In the genomic region with DNA sequence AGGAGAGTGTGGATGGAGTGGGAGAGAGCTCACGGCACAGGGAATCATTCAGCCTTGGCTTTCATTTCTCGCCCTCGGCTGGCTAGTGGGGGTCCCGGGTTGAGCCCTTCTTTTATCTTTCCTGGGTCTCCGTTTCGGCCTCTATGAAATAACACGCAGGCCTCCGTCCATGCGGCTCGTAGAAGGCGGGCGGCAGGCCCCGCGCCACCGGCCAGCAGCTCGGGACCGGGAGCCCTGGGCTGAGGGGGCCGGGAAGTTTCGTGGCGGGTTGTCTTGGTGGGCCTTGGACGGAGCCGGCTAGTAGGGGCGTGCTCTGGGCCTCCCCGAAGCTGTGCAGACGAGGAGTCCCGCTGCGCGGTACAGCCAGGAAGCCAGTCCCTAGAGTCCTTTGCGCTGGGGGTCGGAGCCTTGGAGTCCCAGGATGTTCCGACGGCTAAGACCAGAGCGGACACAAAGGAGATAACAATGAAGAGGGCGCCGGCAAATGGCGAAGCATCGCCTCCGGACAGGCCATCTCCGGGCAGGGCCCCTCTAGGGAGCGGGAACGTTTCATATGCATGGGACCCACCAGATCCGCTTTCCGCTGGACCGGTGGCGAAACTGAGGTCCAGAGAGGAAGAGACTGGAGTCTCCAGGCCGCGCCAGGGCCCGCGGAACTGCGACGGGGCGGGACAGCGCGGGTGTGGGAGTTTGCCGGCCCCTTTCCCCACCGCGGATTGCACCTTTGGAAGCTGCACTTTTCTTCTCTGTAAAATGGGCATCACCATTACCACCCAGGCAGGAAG, we compare ENCODE assay signal across 8 cellular contexts. TPM values are rescaled to one million over a fixed set of nuclear protein-coding genes. Genes with fewer than 3 reads are reported as not detected.
DNase-seq lines count a peak whose midpoint lies in the region; ATAC-seq, FAIRE-seq and TF ChIP-seq lines count a peak whose summit lies in the region.

No MANE protein-coding gene starts in this region.

- H3K4me3 ChIP-seq in K562 (no peak overlapping the region), mesendoderm (ENCODE audit: low read length) (no peak overlapping the region), vagina (peak overlapping the region; percentile 38 to 46)

- POLR2A ChIA-PET in K562 (lab: Yijun Ruan, JAX), result no interaction called here

- H2BK15ac ChIP-seq in mesendoderm (replicated peaks; ENCODE audit: low read depth), result no peak overlapping the region

- H3K18ac ChIP-seq in mesendoderm (ENCODE audit: low read length), result no peak overlapping the region

- no peaks in the 10 kb centered on the region; the same call in 1 of the 2 replicates for H4K20me1 ChIP-seq in K562 (replicated peaks; ENCODE audit: control insufficient read depth, insufficient read depth, low read length)

- H3K56ac ChIP-seq in mesendoderm (ENCODE audit: low read length), result no peak overlapping the region

- no peak overlapping the region for H3K4ac ChIP-seq in mesendoderm (ENCODE audit: low read depth, low read length)

- no peak overlapping the region for H2BK5ac ChIP-seq in mesendoderm (ENCODE audit: low read length)

- no peaks in the 10 kb centered on the region for H3K79me2 ChIP-seq in K562 (ENCODE audit: control insufficient read depth, insufficient read depth, low read length)
- H3K79me2 ChIP-seq in mesendoderm (ENCODE audit: control insufficient read depth, insufficient read depth, low read length), result no peaks in the 10 kb centered on the region

- H3K27ac ChIP-seq in K562 (ENCODE audit: extremely low read depth, low read depth, low read length) (no peak overlapping the region), mesendoderm (ENCODE audit: low read depth, low read length) (no peak overlapping the region), vagina (no peak overlapping the region)

- H3K9me3 ChIP-seq in K562 (replicated peaks; ENCODE audit: control insufficient read depth, insufficient read depth, low read depth, low read length) (no peaks in the 10 kb centered on the region), vagina (no peaks in the 10 kb centered on the region)

- H2AK5ac ChIP-seq in mesendoderm (ENCODE audit: low read length), result no peak overlapping the region

- H2BK120ac ChIP-seq in mesendoderm (ENCODE audit: low read depth, low read length), result no peak overlapping the region

- no peak for FAIRE-seq in K562 (lab: Jason Lieb, UNC)

- no peak overlapping the region for H4K5ac ChIP-seq in mesendoderm (ENCODE audit: low read length)

- no TSS peak for BruUV-seq in K562 (replicated peaks; lab: Mats Ljungman, UMichigan)

- ATAC-seq in K562 (no peak), GM21528 (IDR thresholded peaks at IDR 0.05; ENCODE audit: low FRiP score, unreplicated experiment) (no peak)

- no peak for TF ChIP-seq POLR2A in K562 (conservative IDR thresholded peaks at IDR 0.05)
- TF ChIP-seq POLR2A in vagina (IDR thresholded peaks at IDR 0.05), result no peak

- no peak for TF ChIP-seq EP300 in K562 (IDR thresholded peaks at IDR 0.05; ENCODE audit: low read length)

- DNase-seq in stimulated activated CD4-positive, alpha-beta T cell treated with anti-CD3 and anti-CD28 coated beads, Interleukin-15, amount 100 ng/mL, for 24 hours, result peak; percentile 21
- DNase-seq in stimulated activated CD4-positive, alpha-beta T cell treated with anti-CD3 and anti-CD28 coated beads, Interleukin-4, amount 100 ng/mL, for 24 hours, result no peak
- no peak for DNase-seq in K562 (ENCODE audit: extremely low read depth in 1 of 4, low spot score in 3 of 4)
- peak; percentile 60 for DNase-seq in mesendoderm
- DNase-seq in vagina (ENCODE audit: extremely low spot score in 2 of 2), result no peak
- DNase-seq in NCI-H510A treated with DMSO at 0.1 percent for 48 hours (lab: John Stamatoyannopoulos, UW), result no peak
- DNase-seq in posterior cingulate gyrus, result no peak

- no peak overlapping the region for H2AFZ ChIP-seq in K562 (ENCODE audit: low read depth, low read length)

- H3K23ac ChIP-seq in mesendoderm (ENCODE audit: low read length), result no peak overlapping the region

- H3K9ac ChIP-seq in K562 (ENCODE audit: insufficient read depth in 1 of 2, low read depth in 2 of 2, low read length in 2 of 2) (peak overlapping the region in 1 of 2 experiments; percentile 57; a peak in 2 of 4 replicates), mesendoderm (ENCODE audit: low read length) (peak overlapping the region; percentile 20)

- H3K4me1 ChIP-seq in K562 (replicated peaks in 1 of 2; ENCODE audit: control insufficient read depth in 2 of 2, insufficient read depth in 2 of 2, low read length in 2 of 2) (peaks cover 6 to 41% of the 10 kb centered on the region in 2 experiments), mesendoderm (ENCODE audit: control insufficient read depth, low read depth, low read length) (peaks cover 4% of the 10 kb centered on the region), vagina (peaks cover 51% of the 10 kb centered on the region)

- H3K9me1 ChIP-seq in K562 (ENCODE audit: control insufficient read depth, insufficient read depth, low read length), result no peaks in the 10 kb centered on the region

- TF ChIP-seq CTCF in K562 (IDR thresholded peaks at IDR 0.05 in 2 of 3, conservative IDR thresholded peaks at IDR 0.05 in 1 of 3; ENCODE audit: insufficient read depth in 2 of 3, low read depth in 1 of 3, low read length in 3 of 3), result no peak
- TF ChIP-seq CTCF in vagina (IDR thresholded peaks at IDR 0.05), result no peak

- in situ Hi-C loops in K562 (cut with MboI), result loop anchor here (5.0 to 10.0 kb wide), 2 partner anchors 378 to 901 kb away; no protein-coding TSS in a partner anchor

- no peaks in the 10 kb centered on the region for H3K79me1 ChIP-seq in mesendoderm (ENCODE audit: low read length)

- no peak overlapping the region for H4K8ac ChIP-seq in mesendoderm (ENCODE audit: low read depth, low read length)

- peaks cover 2 to 29% of the 10 kb centered on the region in 2 experiments; a peak in 4 of 5 replicates for H3K27me3 ChIP-seq in K562 (ENCODE audit: control insufficient read depth in 2 of 2, insufficient read depth in 2 of 2, low read length in 2 of 2)
- peaks cover 53% of the 10 kb centered on the region for H3K27me3 ChIP-seq in mesendoderm (ENCODE audit: insufficient read depth, low read length, poor library complexity)
- H3K27me3 ChIP-seq in vagina, result peaks cover 17% of the 10 kb centered on the region

- TF ChIP-seq RAD21 in K562 (CRISPR knock-in tag; conservative IDR thresholded peaks at IDR 0.05 in 1 of 2, IDR thresholded peaks at IDR 0.05 in 1 of 2), result no peak

- 46% methylated on average over 45 of the region's 57 CpGs for WGBS in K562 (ENCODE audit: insufficient coverage, low coverage, missing lambda C conversion rate)
- no CpG with 5 or more reads among the region's 57 CpGs for WGBS in mesendoderm (ENCODE audit: extremely low coverage, insufficient coverage, low lambda C conversion rate)

- intact Hi-C loops in K562 (cut with micrococcal nuclease) (loop anchor here (1.0 to 10.0 kb wide), 3 partner anchors 378 to 531 kb away; no protein-coding TSS in a partner anchor), vagina (cut with DNase I) (loop anchor here (5.0 kb wide), 1 partner anchor 293 kb away; a partner anchor contains a TSS), posterior cingulate gyrus (cut with DNase I) (loop anchor here (2.0 to 10.0 kb wide), 4 partner anchors 335 to 889 kb away; a partner anchor contains a TSS)

- CTCF ChIA-PET in K562 (lab: Yijun Ruan, JAX; ENCODE audit: low intra/inter-chr PET ratio), result interaction anchor here (0.6 to 5.5 kb wide), 4 partner anchors 334 to 889 kb away, joined by 3 to 39 read pairs (median 12); no protein-coding TSS in a partner anchor

- no peak overlapping the region for H3K4me2 ChIP-seq in K562 (ENCODE audit: insufficient read depth, low read length)
- peak overlapping the region; percentile 37 for H3K4me2 ChIP-seq in mesendoderm (ENCODE audit: low read length)

- H3K36me3 ChIP-seq in K562 (ENCODE audit: control insufficient read depth, insufficient read depth, low read length), result no peaks in the 10 kb centered on the region
- H3K36me3 ChIP-seq in mesendoderm (ENCODE audit: control insufficient read depth, insufficient read depth, low read length), result no peaks in the 10 kb centered on the region
- H3K36me3 ChIP-seq in vagina, result no peaks in the 10 kb centered on the region

RNA-seq across cellular contexts. Expression of a gene that starts 4.3 kb away (rescaled TPM):
- total RNA-seq in K562 (2011; cell fraction: chromatin; rRNA removed; ENCODE audit: low replicate concordance), result not detected in 2 replicates
- not detected in 2 replicates for total RNA-seq in K562 (2011; cell fraction: nucleolus; rRNA removed)
- total RNA-seq in K562 (2011; cell fraction: nucleoplasm; rRNA removed), result not detected in 2 replicates
- total RNA-seq in K562 (2014; rRNA removed) (not detected in 2 replicates), K562 (2014; rRNA removed; fragmentation: Illumina TruSeq; extraction: Trizol) (not detected in 2 replicates), K562 (2015; rRNA removed; fragmentation: Illumina TruSeq; extraction: Trizol) (not detected in 2 replicates), K562 (2021) (not detected in 2 replicates), vagina (not detected)
- polyA plus RNA-seq in K562 (2011; rRNA removed) (not detected in 2 replicates), K562 (2014; fragmentation: Illumina TruSeq; extraction: Trizol) (not detected in 2 replicates), K562 (2014; fragmentation: Nextera tagmentation; extraction: Ambion mirVana) (not detected), K562 (2014; rRNA removed) (not detected in 2 replicates)
- polyA plus RNA-seq in K562 (2011; cell fraction: cytosol; rRNA removed), result not detected in 2 replicates
- polyA plus RNA-seq in K562 (2011; cell fraction: nucleus; rRNA removed), result not detected in 2 replicates
- polyA plus RNA-seq in K562 (2012), result not detected in 2 replicates
- polyA minus RNA-seq in K562 (2011; rRNA and poly(A)+ RNA removed), result under 0.01 TPM in 2 replicates
- polyA minus RNA-seq in K562 (2011; cell fraction: cytosol; rRNA and poly(A)+ RNA removed), result 667 TPM in 1 of 2 replicates, not detected in the other
- under 0.01 TPM in 1 of 2 replicates, not detected in the other for polyA minus RNA-seq in K562 (2011; cell fraction: nucleus; rRNA and poly(A)+ RNA removed)
- not detected for polyA plus RNA-seq in mesendoderm (2013, experiment 1 of 2)
- polyA plus RNA-seq in mesendoderm (2013, experiment 2 of 2), result not detected

RNA-seq across cellular contexts. Expression of a gene that starts 10.2 kb away (rescaled TPM):
- total RNA-seq in K562 (2011; cell fraction: chromatin; rRNA removed; ENCODE audit: low replicate concordance), result 0.12 and 0.25 TPM in 2 replicates
- total RNA-seq in K562 (2011; cell fraction: nucleolus; rRNA removed), result 0.17 TPM in 1 of 2 replicates, not detected in the other
- 0.07 TPM in 1 of 2 replicates, not detected in the other for total RNA-seq in K562 (2011; cell fraction: nucleoplasm; rRNA removed)
- total RNA-seq in K562 (2014; rRNA removed), result 0.12 and 0.41 TPM in 2 replicates
- total RNA-seq in K562 (2014; rRNA removed; fragmentation: Illumina TruSeq; extraction: Trizol), result not detected in 2 replicates
- 0.07 TPM in 1 of 2 replicates, not detected in the other for total RNA-seq in K562 (2015; rRNA removed; fragmentation: Illumina TruSeq; extraction: Trizol)
- 0.31 TPM in 2 replicates for total RNA-seq in K562 (2021)
- 0.04 and 0.08 TPM in 2 replicates for polyA plus RNA-seq in K562 (2011; rRNA removed)
- polyA plus RNA-seq in K562 (2011; cell fraction: cytosol; rRNA removed), result 0.01 and 0.07 TPM in 2 replicates
- polyA plus RNA-seq in K562 (2011; cell fraction: nucleus; rRNA removed), result 0.18 and 0.22 TPM in 2 replicates
- polyA plus RNA-seq in K562 (2012), result 0.13 and 0.43 TPM in 2 replicates
- polyA plus RNA-seq in K562 (2014; fragmentation: Illumina TruSeq; extraction: Trizol), result 0.04 and 0.07 TPM in 2 replicates
- polyA plus RNA-seq in K562 (2014; fragmentation: Nextera tagmentation; extraction: Ambion mirVana), result not detected
- 0.11 and 0.23 TPM in 2 replicates for polyA plus RNA-seq in K562 (2014; rRNA removed)
- polyA minus RNA-seq in K562 (2011; rRNA and poly(A)+ RNA removed), result 0.07 and 0.12 TPM in 2 replicates
- polyA minus RNA-seq in K562 (2011; cell fraction: cytosol; rRNA and poly(A)+ RNA removed), result 0.36 TPM in 1 of 2 replicates, not detected in the other
- 0.13 and 0.33 TPM in 2 replicates for polyA minus RNA-seq in K562 (2011; cell fraction: nucleus; rRNA and poly(A)+ RNA removed)
- polyA plus RNA-seq in mesendoderm (2013, experiment 1 of 2), result 0.07 TPM
- polyA plus RNA-seq in mesendoderm (2013, experiment 2 of 2), result 0.08 TPM
- total RNA-seq in vagina, result 0.25 TPM

Comparison
In these comparisons a context has a peak if more than half of its experiments do, and no peak if none do; other contexts are left out.
1. DNase-seq: peak in stimulated activated CD4-positive, alpha-beta T cell treated with anti-CD3 and anti-CD28 coated beads, Interleukin-15, amount 100 ng/mL, for 24 hours (single experiment) and mesendoderm (single experiment); none in stimulated activated CD4-positive, alpha-beta T cell treated with anti-CD3 and anti-CD28 coated beads, Interleukin-4, amount 100 ng/mL, for 24 hours (single experiment), K562 (0 of 4), vagina (0 of 2), NCI-H510A treated with DMSO at 0.1 percent for 48 hours (single experiment) and posterior cingulate gyrus (0 of 10).
2. H3K4me3 ChIP-seq: peak in vagina (2 of 2); none in K562 (single experiment) and mesendoderm (single experiment).